In the genomic region with DNA sequence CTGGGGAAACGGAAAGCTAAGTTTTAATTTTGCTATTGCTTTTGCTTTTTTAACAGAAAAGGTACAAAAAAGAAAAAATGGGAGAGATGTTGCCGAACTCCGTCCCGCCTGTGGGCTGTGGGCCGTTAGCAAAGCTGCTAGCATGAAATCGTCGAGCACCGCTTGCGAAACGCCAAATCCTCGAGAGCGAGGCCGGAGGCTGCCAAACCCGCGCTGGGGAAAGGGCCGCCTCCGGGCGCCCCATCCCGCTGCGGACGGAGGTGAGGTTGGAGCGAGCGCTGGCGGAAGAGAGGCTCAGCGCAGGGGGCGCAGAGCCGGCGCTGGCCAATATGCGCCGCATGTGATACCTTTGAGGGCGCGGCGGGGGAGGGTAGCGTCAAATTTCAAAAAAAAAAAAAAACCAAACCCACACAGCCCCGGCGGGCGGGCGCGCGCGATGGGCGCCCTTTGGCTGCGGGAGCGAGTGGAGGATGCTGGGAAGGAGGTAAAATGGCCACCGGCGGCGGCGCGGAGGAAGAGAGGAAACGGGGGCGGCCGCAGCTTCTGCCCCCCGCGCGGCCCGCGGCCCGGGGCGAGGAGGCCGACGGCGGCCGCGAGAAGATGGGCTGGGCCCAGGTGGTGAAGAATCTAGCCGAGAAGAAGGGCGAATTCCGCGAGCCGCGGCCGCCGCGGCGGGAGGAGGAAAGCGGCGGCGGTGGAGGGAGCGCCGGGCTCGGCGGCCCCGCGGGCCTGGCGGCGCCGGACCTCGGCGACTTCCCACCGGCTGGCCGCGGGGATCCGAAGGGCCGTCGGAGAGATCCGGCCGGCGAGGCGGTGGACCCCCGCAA, we compare ENCODE assay signal across 1 cellular context.
A peak's percentile ranks its signal among the peaks of the same experiment; 100 is the strongest.
TF ChIP-seq lines count a peak whose summit lies in the region.

A gene with protein sequence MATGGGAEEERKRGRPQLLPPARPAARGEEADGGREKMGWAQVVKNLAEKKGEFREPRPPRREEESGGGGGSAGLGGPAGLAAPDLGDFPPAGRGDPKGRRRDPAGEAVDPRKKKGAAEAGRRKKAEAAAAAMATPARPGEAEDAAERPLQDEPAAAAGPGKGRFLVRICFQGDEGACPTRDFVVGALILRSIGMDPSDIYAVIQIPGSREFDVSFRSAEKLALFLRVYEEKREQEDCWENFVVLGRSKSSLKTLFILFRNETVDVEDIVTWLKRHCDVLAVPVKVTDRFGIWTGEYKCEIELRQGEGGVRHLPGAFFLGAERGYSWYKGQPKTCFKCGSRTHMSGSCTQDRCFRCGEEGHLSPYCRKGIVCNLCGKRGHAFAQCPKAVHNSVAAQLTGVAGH (plus strand): TSS at position 473 of the 827 bp plus-strand sequence. CDS start 17 bp downstream, at position 490.

TF ChIP-seq in HepG2, 621 proteins besides CTCF, POLR2A, EP300 and RAD21 (continued from another document and continues in another):
- TF ChIP-seq, protein P1, sequence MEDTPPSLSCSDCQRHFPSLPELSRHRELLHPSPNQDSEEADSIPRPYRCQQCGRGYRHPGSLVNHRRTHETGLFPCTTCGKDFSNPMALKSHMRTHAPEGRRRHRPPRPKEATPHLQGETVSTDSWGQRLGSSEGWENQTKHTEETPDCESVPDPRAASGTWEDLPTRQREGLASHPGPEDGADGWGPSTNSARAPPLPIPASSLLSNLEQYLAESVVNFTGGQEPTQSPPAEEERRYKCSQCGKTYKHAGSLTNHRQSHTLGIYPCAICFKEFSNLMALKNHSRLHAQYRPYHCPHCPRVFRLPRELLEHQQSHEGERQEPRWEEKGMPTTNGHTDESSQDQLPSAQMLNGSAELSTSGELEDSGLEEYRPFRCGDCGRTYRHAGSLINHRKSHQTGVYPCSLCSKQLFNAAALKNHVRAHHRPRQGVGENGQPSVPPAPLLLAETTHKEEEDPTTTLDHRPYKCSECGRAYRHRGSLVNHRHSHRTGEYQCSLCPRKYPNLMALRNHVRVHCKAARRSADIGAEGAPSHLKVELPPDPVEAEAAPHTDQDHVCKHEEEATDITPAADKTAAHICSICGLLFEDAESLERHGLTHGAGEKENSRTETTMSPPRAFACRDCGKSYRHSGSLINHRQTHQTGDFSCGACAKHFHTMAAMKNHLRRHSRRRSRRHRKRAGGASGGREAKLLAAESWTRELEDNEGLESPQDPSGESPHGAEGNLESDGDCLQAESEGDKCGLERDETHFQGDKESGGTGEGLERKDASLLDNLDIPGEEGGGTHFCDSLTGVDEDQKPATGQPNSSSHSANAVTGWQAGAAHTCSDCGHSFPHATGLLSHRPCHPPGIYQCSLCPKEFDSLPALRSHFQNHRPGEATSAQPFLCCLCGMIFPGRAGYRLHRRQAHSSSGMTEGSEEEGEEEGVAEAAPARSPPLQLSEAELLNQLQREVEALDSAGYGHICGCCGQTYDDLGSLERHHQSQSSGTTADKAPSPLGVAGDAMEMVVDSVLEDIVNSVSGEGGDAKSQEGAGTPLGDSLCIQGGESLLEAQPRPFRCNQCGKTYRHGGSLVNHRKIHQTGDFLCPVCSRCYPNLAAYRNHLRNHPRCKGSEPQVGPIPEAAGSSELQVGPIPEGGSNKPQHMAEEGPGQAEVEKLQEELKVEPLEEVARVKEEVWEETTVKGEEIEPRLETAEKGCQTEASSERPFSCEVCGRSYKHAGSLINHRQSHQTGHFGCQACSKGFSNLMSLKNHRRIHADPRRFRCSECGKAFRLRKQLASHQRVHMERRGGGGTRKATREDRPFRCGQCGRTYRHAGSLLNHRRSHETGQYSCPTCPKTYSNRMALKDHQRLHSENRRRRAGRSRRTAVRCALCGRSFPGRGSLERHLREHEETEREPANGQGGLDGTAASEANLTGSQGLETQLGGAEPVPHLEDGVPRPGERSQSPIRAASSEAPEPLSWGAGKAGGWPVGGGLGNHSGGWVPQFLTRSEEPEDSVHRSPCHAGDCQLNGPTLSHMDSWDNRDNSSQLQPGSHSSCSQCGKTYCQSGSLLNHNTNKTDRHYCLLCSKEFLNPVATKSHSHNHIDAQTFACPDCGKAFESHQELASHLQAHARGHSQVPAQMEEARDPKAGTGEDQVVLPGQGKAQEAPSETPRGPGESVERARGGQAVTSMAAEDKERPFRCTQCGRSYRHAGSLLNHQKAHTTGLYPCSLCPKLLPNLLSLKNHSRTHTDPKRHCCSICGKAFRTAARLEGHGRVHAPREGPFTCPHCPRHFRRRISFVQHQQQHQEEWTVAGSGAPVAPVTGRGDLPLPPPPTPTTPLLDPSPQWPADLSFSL (CRISPR knock-in tag; IDR thresholded peaks at IDR 0.05), result no peak
- TF ChIP-seq ZFX (CRISPR knock-in tag; IDR thresholded peaks at IDR 0.05; ENCODE audit: low read depth) (peak; percentile 93), HES4 (CRISPR knock-in tag; IDR thresholded peaks at IDR 0.05; ENCODE audit: borderline replicate concordance) (peak; percentile 96), ZNF124 (CRISPR knock-in tag; IDR thresholded peaks at IDR 0.05) (peak; percentile 95), ZNF746 (CRISPR knock-in tag; IDR thresholded peaks at IDR 0.05) (peak; percentile 99), NKX3-1 (CRISPR knock-in tag; IDR thresholded peaks at IDR 0.05) (peak; percentile 98), MATR3 (CRISPR knock-in tag; IDR thresholded peaks at IDR 0.05) (no peak), SIN3A (IDR thresholded peaks at IDR 0.05; ENCODE audit: borderline replicate concordance, low read depth, low read length) (peak; percentile 75; the same call in 1 of the 2 replicates), NFE2L2 (IDR thresholded peaks at IDR 0.05; ENCODE audit: low read length) (no peak), ZNF616 (CRISPR knock-in tag; IDR thresholded peaks at IDR 0.05; ENCODE audit: low read depth) (peak; percentile 96), NFATC3 (CRISPR knock-in tag; IDR thresholded peaks at IDR 0.05) (peak; percentile 99), HMG20B (CRISPR knock-in tag; conservative IDR thresholded peaks at IDR 0.05) (peak; percentile 97), ZNF788 (CRISPR knock-in tag; IDR thresholded peaks at IDR 0.05; ENCODE audit: borderline replicate concordance) (peak; percentile 99), DMAP1 (CRISPR knock-in tag; IDR thresholded peaks at IDR 0.05) (peak; percentile 94), RFX5 (IDR thresholded peaks at IDR 0.05; ENCODE audit: low read depth, low read length) (peak; percentile 87), NCOA5 (CRISPR knock-in tag; IDR thresholded peaks at IDR 0.05) (peak; percentile 53; the same call in 1 of the 2 replicates), ZSCAN9 (CRISPR knock-in tag; IDR thresholded peaks at IDR 0.05; ENCODE audit: borderline replicate concordance) (peak; percentile 99), FOSL1 (CRISPR knock-in tag; IDR thresholded peaks at IDR 0.05; ENCODE audit: borderline replicate concordance) (peak; percentile 66; the same call in 1 of the 2 replicates), TBX3 (IDR thresholded peaks at IDR 0.05; ENCODE audit: borderline replicate concordance) (0 out of 2 replicates have a peak, but pooled peaks have one; percentile 34), PAX8 (CRISPR knock-in tag; IDR thresholded peaks at IDR 0.05; ENCODE audit: borderline replicate concordance) (no peak), ZIK1 (CRISPR knock-in tag; IDR thresholded peaks at IDR 0.05; ENCODE audit: borderline replicate concordance, low read depth) (peak; percentile 98), ZNF367 (CRISPR knock-in tag; IDR thresholded peaks at IDR 0.05; ENCODE audit: borderline replicate concordance) (peak; percentile 91), HNRNPK (IDR thresholded peaks at IDR 0.05; ENCODE audit: low read depth, low read length, poor library complexity, severe bottlenecking) (peak; percentile 84), ZNF326 (CRISPR knock-in tag; IDR thresholded peaks at IDR 0.05; ENCODE audit: borderline replicate concordance) (no peak), ZNF572 (CRISPR knock-in tag; IDR thresholded peaks at IDR 0.05) (peak; percentile 99), PHF8 (CRISPR knock-in tag; IDR thresholded peaks at IDR 0.05) (peak; percentile 85), ZNF3 (CRISPR knock-in tag; IDR thresholded peaks at IDR 0.05) (peak; percentile 77), KLF6 (CRISPR knock-in tag; IDR thresholded peaks at IDR 0.05) (peak; percentile 98), GLI4 (CRISPR knock-in tag; IDR thresholded peaks at IDR 0.05; ENCODE audit: borderline replicate concordance) (peak; percentile 68; the same call in 1 of the 2 replicates), TBP (CRISPR knock-in tag; IDR thresholded peaks at IDR 0.05) (no peak), ZNF160 (CRISPR knock-in tag; IDR thresholded peaks at IDR 0.05) (peak; percentile 95; the same call in 1 of the 2 replicates), ZNF34 (CRISPR knock-in tag; IDR thresholded peaks at IDR 0.05; ENCODE audit: borderline replicate concordance) (peak; percentile 83), HDAC1 (CRISPR knock-in tag; IDR thresholded peaks at IDR 0.05) (peak; percentile 99), TBL1XR1 (IDR thresholded peaks at IDR 0.05; ENCODE audit: borderline replicate concordance, low read length, partially characterized antibody) (peak; percentile 78)
- TF ChIP-seq, protein P2, sequence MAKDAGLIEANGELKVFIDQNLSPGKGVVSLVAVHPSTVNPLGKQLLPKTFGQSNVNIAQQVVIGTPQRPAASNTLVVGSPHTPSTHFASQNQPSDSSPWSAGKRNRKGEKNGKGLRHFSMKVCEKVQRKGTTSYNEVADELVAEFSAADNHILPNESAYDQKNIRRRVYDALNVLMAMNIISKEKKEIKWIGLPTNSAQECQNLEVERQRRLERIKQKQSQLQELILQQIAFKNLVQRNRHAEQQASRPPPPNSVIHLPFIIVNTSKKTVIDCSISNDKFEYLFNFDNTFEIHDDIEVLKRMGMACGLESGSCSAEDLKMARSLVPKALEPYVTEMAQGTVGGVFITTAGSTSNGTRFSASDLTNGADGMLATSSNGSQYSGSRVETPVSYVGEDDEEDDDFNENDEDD (CRISPR knock-in tag; IDR thresholded peaks at IDR 0.05; ENCODE audit: borderline replicate concordance), result peak; percentile 98
- TF ChIP-seq, protein P3, sequence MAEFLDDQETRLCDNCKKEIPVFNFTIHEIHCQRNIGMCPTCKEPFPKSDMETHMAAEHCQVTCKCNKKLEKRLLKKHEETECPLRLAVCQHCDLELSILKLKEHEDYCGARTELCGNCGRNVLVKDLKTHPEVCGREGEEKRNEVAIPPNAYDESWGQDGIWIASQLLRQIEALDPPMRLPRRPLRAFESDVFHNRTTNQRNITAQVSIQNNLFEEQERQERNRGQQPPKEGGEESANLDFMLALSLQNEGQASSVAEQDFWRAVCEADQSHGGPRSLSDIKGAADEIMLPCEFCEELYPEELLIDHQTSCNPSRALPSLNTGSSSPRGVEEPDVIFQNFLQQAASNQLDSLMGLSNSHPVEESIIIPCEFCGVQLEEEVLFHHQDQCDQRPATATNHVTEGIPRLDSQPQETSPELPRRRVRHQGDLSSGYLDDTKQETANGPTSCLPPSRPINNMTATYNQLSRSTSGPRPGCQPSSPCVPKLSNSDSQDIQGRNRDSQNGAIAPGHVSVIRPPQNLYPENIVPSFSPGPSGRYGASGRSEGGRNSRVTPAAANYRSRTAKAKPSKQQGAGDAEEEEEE (CRISPR knock-in tag; IDR thresholded peaks at IDR 0.05; ENCODE audit: borderline replicate concordance), result no peak
- TF ChIP-seq, protein P4, sequence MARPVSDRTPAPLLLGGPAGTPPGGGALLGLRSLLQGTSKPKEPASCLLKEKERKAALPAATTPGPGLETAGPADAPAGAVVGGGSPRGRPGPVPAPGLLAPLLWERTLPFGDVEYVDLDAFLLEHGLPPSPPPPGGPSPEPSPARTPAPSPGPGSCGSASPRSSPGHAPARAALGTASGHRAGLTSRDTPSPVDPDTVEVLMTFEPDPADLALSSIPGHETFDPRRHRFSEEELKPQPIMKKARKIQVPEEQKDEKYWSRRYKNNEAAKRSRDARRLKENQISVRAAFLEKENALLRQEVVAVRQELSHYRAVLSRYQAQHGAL (CRISPR knock-in tag; IDR thresholded peaks at IDR 0.05; ENCODE audit: not compliant biosample characterization), result peak; percentile 98
- TF ChIP-seq, protein P5, sequence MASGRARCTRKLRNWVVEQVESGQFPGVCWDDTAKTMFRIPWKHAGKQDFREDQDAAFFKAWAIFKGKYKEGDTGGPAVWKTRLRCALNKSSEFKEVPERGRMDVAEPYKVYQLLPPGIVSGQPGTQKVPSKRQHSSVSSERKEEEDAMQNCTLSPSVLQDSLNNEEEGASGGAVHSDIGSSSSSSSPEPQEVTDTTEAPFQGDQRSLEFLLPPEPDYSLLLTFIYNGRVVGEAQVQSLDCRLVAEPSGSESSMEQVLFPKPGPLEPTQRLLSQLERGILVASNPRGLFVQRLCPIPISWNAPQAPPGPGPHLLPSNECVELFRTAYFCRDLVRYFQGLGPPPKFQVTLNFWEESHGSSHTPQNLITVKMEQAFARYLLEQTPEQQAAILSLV (CRISPR knock-in tag; IDR thresholded peaks at IDR 0.05; ENCODE audit: borderline replicate concordance), result peak; percentile 97
- TF ChIP-seq, protein P6, sequence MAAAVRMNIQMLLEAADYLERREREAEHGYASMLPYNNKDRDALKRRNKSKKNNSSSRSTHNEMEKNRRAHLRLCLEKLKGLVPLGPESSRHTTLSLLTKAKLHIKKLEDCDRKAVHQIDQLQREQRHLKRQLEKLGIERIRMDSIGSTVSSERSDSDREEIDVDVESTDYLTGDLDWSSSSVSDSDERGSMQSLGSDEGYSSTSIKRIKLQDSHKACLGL (CRISPR knock-in tag; IDR thresholded peaks at IDR 0.05), result peak; percentile 97
- TF ChIP-seq, protein P7, sequence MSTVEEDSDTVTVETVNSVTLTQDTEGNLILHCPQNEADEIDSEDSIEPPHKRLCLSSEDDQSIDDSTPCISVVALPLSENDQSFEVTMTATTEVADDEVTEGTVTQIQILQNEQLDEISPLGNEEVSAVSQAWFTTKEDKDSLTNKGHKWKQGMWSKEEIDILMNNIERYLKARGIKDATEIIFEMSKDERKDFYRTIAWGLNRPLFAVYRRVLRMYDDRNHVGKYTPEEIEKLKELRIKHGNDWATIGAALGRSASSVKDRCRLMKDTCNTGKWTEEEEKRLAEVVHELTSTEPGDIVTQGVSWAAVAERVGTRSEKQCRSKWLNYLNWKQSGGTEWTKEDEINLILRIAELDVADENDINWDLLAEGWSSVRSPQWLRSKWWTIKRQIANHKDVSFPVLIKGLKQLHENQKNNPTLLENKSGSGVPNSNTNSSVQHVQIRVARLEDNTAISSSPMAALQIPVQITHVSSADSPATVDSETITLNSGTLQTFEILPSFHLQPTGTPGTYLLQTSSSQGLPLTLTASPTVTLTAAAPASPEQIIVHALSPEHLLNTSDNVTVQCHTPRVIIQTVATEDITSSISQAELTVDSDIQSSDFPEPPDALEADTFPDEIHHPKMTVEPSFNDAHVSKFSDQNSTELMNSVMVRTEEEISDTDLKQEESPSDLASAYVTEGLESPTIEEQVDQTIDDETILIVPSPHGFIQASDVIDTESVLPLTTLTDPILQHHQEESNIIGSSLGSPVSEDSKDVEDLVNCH (CRISPR knock-in tag; IDR thresholded peaks at IDR 0.05), result peak; percentile 74; the same call in 1 of the 2 replicates
- TF ChIP-seq, protein P8, sequence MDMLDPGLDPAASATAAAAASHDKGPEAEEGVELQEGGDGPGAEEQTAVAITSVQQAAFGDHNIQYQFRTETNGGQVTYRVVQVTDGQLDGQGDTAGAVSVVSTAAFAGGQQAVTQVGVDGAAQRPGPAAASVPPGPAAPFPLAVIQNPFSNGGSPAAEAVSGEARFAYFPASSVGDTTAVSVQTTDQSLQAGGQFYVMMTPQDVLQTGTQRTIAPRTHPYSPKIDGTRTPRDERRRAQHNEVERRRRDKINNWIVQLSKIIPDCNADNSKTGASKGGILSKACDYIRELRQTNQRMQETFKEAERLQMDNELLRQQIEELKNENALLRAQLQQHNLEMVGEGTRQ (IDR thresholded peaks at IDR 0.05; ENCODE audit: low read depth, low read length), result peak; percentile 45; the same call in 1 of the 2 replicates
- TF ChIP-seq, protein P8 (CRISPR knock-in tag; IDR thresholded peaks at IDR 0.05; ENCODE audit: borderline replicate concordance), result peak; percentile 83
